Comparison of ENCODE assay signal across 8 cellular contexts in the genomic region with DNA sequence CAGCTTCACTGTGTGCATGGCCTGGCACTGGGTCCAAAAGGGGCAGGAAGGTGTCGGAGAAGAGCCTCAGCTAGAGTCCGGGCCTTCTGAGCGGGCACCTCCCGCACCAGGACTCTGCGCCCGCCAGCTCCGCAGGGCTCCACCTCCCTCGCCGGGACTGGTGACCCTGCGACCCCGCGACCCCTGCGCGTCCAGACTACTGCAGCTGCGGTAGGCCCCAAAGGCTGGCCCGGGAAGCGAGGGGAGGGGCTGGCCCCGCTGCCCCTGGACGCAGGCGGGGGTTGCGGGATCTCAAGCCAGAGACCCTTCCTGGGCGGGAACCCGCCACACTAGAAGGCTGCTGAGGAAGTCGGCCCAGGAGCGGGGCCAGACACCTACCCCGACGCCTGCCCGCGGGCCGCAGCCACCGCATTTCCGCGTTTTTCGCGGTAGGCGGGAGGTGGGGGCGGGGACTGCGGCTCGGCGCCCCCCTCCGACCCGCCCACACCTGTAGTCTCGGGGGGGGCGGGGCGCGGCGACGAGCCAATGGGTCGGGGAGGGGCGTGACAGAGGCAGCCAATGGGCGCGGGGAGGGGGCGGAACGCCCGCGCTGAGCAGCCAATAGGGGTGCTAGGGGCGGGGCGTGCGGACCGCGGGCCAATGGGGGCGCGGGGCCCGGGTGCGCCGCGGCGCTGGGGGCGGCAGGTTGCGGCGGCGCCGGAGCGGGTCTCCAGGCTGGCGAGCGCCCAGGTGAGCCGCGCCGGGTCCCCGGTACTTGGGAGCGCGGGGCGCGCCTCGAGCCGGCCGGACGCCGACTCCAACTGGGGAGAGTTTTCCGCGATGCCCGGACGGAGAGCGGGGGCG. TPM values are rescaled to one million over a fixed set of nuclear protein-coding genes. Genes with fewer than 3 reads are reported as not detected.
A peak's percentile ranks its signal among the peaks of the same experiment; 100 is the strongest.
DNase-seq lines count a peak whose midpoint lies in the region; ATAC-seq and TF ChIP-seq lines count a peak whose summit lies in the region.

A gene with protein sequence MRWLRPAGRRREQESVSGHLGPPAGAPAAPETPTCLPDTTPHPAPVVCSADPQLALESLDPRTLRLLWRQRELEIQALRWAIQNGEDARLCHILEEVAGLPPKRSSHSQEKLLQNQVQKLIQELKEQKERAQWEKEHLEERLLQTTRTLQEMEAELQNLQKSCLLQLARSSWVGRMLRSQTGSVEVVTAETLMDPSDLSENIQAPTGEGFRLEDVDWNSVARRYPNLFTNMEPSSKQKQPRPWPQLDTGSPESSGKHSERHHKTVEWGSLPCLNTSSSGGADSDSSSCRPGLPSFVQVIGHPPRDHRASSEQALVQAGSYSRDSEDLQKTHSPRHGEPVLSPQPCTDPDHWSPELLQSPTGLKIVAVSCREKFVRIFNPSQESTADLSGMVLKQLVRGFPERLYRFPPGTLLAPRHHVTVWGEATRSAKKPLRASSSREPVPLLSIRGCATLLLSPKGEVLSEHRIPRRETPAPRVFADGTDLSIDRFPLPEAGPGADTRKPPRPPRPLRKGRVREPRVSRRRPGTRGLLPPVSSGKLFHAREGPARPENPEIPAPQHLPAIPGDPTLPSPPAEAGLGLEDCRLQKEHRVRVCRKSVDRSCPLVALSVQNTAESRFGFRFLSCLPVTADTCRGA (minus strand): TSS at position 434 of the 843 bp plus-strand sequence. CDS start 22 bp downstream, at position 412.
A gene with protein sequence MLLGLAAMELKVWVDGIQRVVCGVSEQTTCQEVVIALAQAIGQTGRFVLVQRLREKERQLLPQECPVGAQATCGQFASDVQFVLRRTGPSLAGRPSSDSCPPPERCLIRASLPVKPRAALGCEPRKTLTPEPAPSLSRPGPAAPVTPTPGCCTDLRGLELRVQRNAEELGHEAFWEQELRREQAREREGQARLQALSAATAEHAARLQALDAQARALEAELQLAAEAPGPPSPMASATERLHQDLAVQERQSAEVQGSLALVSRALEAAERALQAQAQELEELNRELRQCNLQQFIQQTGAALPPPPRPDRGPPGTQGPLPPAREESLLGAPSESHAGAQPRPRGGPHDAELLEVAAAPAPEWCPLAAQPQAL (plus strand): TSS at position 666 of the 843 bp plus-strand sequence. CDS start 799 bp downstream, outside the sequence.

- no peaks in the 10 kb centered on the region for H3K9me3 Mint-ChIP-seq in activated CD4-positive, alpha-beta T cell treated with anti-CD3 and anti-CD28 coated beads, Interleukin-2, amount 10 ng/mL, durations not matched to agents 7 days and 5 days

- 20% methylated on average over 1 of the region's 95 CpGs for WGBS in right lobe of liver (ENCODE audit: insufficient coverage, low coverage, low lambda C conversion rate, missing lambda C conversion rate)

- H3K4me3 ChIP-seq in right lobe of liver, result peak within 1 kb of the TSS; percentile 83 to 100 (median 84)

- CTCF ChIA-PET in activated CD4-positive, alpha-beta T cell treated with anti-CD3 and anti-CD28 coated beads, Interleukin-2, amount 10 ng/mL, durations not matched to agents 7 days and 5 days (lab: Charles Lee), result interaction anchor here (0.9 to 1.9 kb wide), 2 partner anchors 41 to 163 kb away, joined by 4 to 5 read pairs; no protein-coding TSS in a partner anchor

- peaks cover 18% of the 10 kb centered on the region for H3K4me1 Mint-ChIP-seq in activated CD4-positive, alpha-beta T cell treated with anti-CD3 and anti-CD28 coated beads, Interleukin-2, amount 10 ng/mL, durations not matched to agents 7 days and 5 days

- ATAC-seq in HG03354 (IDR thresholded peaks at IDR 0.05; ENCODE audit: poor library complexity, severe bottlenecking, unreplicated experiment) (peak; percentile 82), right lobe of liver (peak; percentile 78 to 90 (median 85))

- H3K36me3 Mint-ChIP-seq in activated CD4-positive, alpha-beta T cell treated with anti-CD3 and anti-CD28 coated beads, Interleukin-2, amount 10 ng/mL, durations not matched to agents 7 days and 5 days (ENCODE audit: low read depth), result peaks cover 6% of the 10 kb centered on the region

- peaks cover 0 to 6% (median 2%) of the 10 kb centered on the region in 4 donors for H3K36me3 ChIP-seq in right lobe of liver

- intact Hi-C loops in right lobe of liver (cut with DNase I), result no loop called here

- peaks cover 20% of the 10 kb centered on the region for H3K27me3 Mint-ChIP-seq in activated CD4-positive, alpha-beta T cell treated with anti-CD3 and anti-CD28 coated beads, Interleukin-2, amount 10 ng/mL, durations not matched to agents 7 days and 5 days

- H3K27ac Mint-ChIP-seq in activated CD4-positive, alpha-beta T cell treated with anti-CD3 and anti-CD28 coated beads, Interleukin-2, amount 10 ng/mL, durations not matched to agents 7 days and 5 days, result peak within 1 kb of the TSS; percentile 66

- no peaks in the 10 kb centered on the region for H3K9me3 ChIP-seq in right lobe of liver

- TF ChIP-seq CTCF in right lobe of liver (IDR thresholded peaks at IDR 0.05), result no peak

- H3K27me3 ChIP-seq in right lobe of liver, result no peaks in the 10 kb centered on the region

- peak within 1 kb of the TSS; percentile 50 to 83 (median 81) for H3K27ac ChIP-seq in right lobe of liver

- DNase-seq in AML-193 (lab: John Stamatoyannopoulos, UW), result peak; percentile 77 to 81
- DNase-seq in NCI-H510A treated with DMSO at 0.1 percent for 48 hours (lab: John Stamatoyannopoulos, UW), result peak; percentile 81
- DNase-seq in activated CD4-positive, alpha-beta T cell treated with anti-CD3 and anti-CD28 coated beads, Interleukin-2, amount 10 ng/mL, durations not matched to agents 7 days and 5 days, result peak; percentile 96
- DNase-seq in dermis blood vessel endothelial cell, result peak; percentile 93
- peak; percentile 96 for DNase-seq in right lobe of liver
- peak; percentile 96 for DNase-seq in stimulated activated CD4-positive, alpha-beta T cell treated with anti-CD3 and anti-CD28 coated beads, Interleukin-4, amount 100 ng/mL, for 1 hour

- TF ChIP-seq POLR2A in GM19099 (IDR thresholded peaks at IDR 0.05; ENCODE audit: extremely low read depth, insufficient read length, low read depth) (peak; percentile 79), right lobe of liver (IDR thresholded peaks at IDR 0.05) (peak; percentile 75)

- POLR2A ChIA-PET in activated CD4-positive, alpha-beta T cell treated with anti-CD3 and anti-CD28 coated beads, Interleukin-2, amount 10 ng/mL, durations not matched to agents 7 days and 5 days (lab: Charles Lee), result interaction anchor here (0.6 kb wide), 1 partner anchor 13 kb away, joined by 3 read pairs; no protein-coding TSS in a partner anchor

- H3K4me3 Mint-ChIP-seq in activated CD4-positive, alpha-beta T cell treated with anti-CD3 and anti-CD28 coated beads, Interleukin-2, amount 10 ng/mL, durations not matched to agents 7 days and 5 days, result peak within 1 kb of the TSS; percentile 91

- peaks cover 0 to 21% (median 8%) of the 10 kb centered on the region in 4 donors for H3K4me1 ChIP-seq in right lobe of liver

RNA-seq across cellular contexts. Expression of the first gene that starts in this region (rescaled TPM):
- 1 to 10 TPM; 3.4 to 4.8 TPM for total RNA-seq in activated CD4-positive, alpha-beta T cell treated with anti-CD3 and anti-CD28 coated beads, Interleukin-2, amount 10 ng/mL, durations not matched to agents 7 days and 5 days
- total RNA-seq in dermis blood vessel endothelial cell (1.3 and 2.6 TPM in 2 replicates), right lobe of liver (10 to 100 TPM in 1 of 6 experiments, 1 to 10 TPM in 5; 4.7 to 14.7 (median 7.9) TPM)

RNA-seq across cellular contexts. Expression of the second gene that starts in this region (rescaled TPM):
- total RNA-seq in activated CD4-positive, alpha-beta T cell treated with anti-CD3 and anti-CD28 coated beads, Interleukin-2, amount 10 ng/mL, durations not matched to agents 7 days and 5 days, result 10 to 100 TPM; 30.7 to 38.1 TPM
- total RNA-seq in dermis blood vessel endothelial cell, result 21.3 and 25.2 TPM in 2 replicates
- 10 to 100 TPM; 20.5 to 61.1 (median 39.5) TPM for total RNA-seq in right lobe of liver

Comparison
In these comparisons a context has a peak if more than half of its experiments do, and no peak if none do; other contexts are left out.
1. Peak in every context shown above with its lines: DNase-seq, ATAC-seq, H3K4me3 ChIP-seq and H3K27ac ChIP-seq.